27 cellular contexts compared by ENCODE assay signal in genomic region chr10:117382831-117383230, GRCh38.
"Had no signal": no experiment of that assay in that cellular context is flagged by ENCODE, and none has a peak within 500 bp of the region (broad histone marks: within the 10 kb centered on the region; RNA-seq: fewer than 3 reads in every experiment).

No MANE protein-coding gene starts in this region.

- H3K4me1 ChIP-seq: heart left ventricle, neural progenitor cell, prostate gland, right atrium auricular region, sigmoid colon, spleen, testis, tibial artery had no signal

- H3K9ac ChIP-seq: neural progenitor cell had no signal

- H3K9me3 ChIP-seq: heart left ventricle, prostate gland, right atrium auricular region, sigmoid colon, spleen, testis, tibial artery had no signal

- H3K36me3 ChIP-seq: heart left ventricle, neural progenitor cell, prostate gland, right atrium auricular region, sigmoid colon, spleen, tibial artery had no signal

- DNase-seq: dorsolateral prefrontal cortex; effector CD4-positive, alpha-beta T cell; heart left ventricle; hypothalamus; immature natural killer cell; islet precursor cell; kidney glomerular epithelial cell; left colon; mammary epithelial cell; mesendoderm; midbrain; naive thymus-derived CD4-positive, alpha-beta T cell; nucleus accumbens; sigmoid colon; spleen; stimulated activated CD4-positive, alpha-beta T cell treated with anti-CD3 and anti-CD28 coated beads, Interleukin-4, amount 100 ng/mL, for 4 hours; stimulated activated naive CD8-positive, alpha-beta T cell treated with anti-CD3 and anti-CD28 coated beads, Interleukin-15, Interleukin-2, amounts not matched to agents 100 U/mL and 50 U/mL, for 24 hours; substantia nigra; testis; tibial artery had no signal

- H3K27me3 ChIP-seq: right atrium auricular region, sigmoid colon, testis had no signal

- H3K4me2 ChIP-seq: neural progenitor cell had no signal

- H3K4me3 ChIP-seq: dorsolateral prefrontal cortex, heart left ventricle, neural progenitor cell, prostate gland, right atrium auricular region, sigmoid colon, spleen, testis, tibial artery had no signal

- ATAC-seq: heart left ventricle; left colon; naive thymus-derived CD4-positive, alpha-beta T cell; stimulated activated memory B cell treated with anti-CD40 and anti-IgM and Interleukin-4, amounts not matched to agents 10 μg/mL and 1 μg/mL and 100 μg/mL, for 72 hours; stimulated activated naive CD8-positive, alpha-beta T cell treated with anti-CD3 and anti-CD28 coated beads, Interleukin-15, Interleukin-2, amounts not matched to agents 100 U/mL and 50 U/mL, for 24 hours had no signal

- H2AFZ ChIP-seq: neural progenitor cell had no signal

- H3K27ac ChIP-seq: dorsolateral prefrontal cortex, heart left ventricle, neural progenitor cell, prostate gland, right atrium auricular region, sigmoid colon, spleen, testis, tibial artery had no signal

- FAIRE-seq: colon, frontal cortex, urothelium cell line had no signal
